ENCODE assay signal across 1 cellular context in the genomic region with DNA sequence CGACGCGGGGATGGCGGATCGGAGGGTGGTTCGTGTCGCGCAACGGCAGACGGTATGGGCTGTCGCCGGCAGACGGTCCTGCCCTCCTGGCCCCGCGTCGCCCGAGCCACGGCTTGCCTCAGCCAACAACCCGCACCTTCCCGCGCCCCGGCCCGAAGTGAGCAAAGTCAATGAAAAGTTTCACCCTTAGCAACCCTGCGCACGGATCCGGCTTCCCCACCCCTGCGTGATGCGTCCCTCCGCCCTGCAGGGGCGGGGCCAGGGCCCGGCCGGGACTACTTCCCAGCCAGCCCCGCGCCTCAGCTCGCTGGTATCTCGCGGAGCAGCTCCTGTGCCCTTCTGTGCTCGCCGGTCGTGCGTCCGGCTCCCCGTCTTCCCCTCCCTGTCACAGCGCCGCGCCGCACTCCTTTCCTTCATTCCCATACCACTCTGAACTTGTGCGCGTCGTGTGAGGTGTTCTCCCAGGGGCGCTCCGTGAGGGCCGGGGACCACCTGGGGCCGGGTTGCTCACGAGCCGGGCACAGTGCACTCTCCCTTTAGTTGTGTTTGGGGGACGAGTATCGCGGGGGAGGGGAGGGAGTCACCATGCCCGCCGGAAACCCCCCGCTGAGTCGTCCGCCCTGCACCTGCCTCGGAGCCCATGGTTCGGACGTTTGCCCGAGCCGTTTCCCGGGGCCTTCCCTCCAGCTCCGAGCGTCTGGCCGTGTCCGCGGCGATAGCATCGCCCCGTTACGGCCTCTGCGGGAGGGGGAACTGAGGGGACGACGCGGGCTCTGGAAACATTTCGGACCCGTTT.
TF ChIP-seq lines count a peak whose summit lies in the region.

TSS of gene TOB2 (minus strand) at position 163 of the 796 bp plus-strand sequence. CDS start 9,456 bp downstream, outside the sequence.

TF ChIP-seq in K562, 482 proteins besides CTCF, POLR2A, EP300 and RAD21 (continued from another document and continues in another):
- no peak for TF ChIP-seq ZNF280B (CRISPR knock-in tag; IDR thresholded peaks at IDR 0.05)
- 0 out of 2 replicates have a peak, but pooled peaks have one; percentile 8 for TF ChIP-seq SAFB (IDR thresholded peaks at IDR 0.05; ENCODE audit: borderline replicate concordance, low read depth, low read length)
- TF ChIP-seq ZNF408 (CRISPR knock-in tag; IDR thresholded peaks at IDR 0.05; ENCODE audit: low read depth): no peak
- no peak for TF ChIP-seq ZNF778 (CRISPR knock-in tag; IDR thresholded peaks at IDR 0.05)
- TF ChIP-seq, protein P1, sequence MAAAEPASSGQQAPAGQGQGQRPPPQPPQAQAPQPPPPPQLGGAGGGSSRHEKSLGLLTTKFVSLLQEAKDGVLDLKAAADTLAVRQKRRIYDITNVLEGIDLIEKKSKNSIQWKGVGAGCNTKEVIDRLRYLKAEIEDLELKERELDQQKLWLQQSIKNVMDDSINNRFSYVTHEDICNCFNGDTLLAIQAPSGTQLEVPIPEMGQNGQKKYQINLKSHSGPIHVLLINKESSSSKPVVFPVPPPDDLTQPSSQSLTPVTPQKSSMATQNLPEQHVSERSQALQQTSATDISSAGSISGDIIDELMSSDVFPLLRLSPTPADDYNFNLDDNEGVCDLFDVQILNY (CRISPR knock-in tag; IDR thresholded peaks at IDR 0.05): peak; percentile 46; the same call in 1 of the 2 replicates
- 0 out of 2 replicates have a peak, but pooled peaks have one; percentile 20 for TF ChIP-seq BMI1 (IDR thresholded peaks at IDR 0.05; ENCODE audit: low read length)
- TF ChIP-seq FOXK2 (conservative IDR thresholded peaks at IDR 0.05 in 1 of 2, IDR thresholded peaks at IDR 0.05 in 1 of 2; ENCODE audit: low read depth in 2 of 2): no peak
- TF ChIP-seq OTX1 (CRISPR knock-in tag; IDR thresholded peaks at IDR 0.05): peak; percentile 6; the same call in 1 of the 2 replicates
- TF ChIP-seq, protein P2, sequence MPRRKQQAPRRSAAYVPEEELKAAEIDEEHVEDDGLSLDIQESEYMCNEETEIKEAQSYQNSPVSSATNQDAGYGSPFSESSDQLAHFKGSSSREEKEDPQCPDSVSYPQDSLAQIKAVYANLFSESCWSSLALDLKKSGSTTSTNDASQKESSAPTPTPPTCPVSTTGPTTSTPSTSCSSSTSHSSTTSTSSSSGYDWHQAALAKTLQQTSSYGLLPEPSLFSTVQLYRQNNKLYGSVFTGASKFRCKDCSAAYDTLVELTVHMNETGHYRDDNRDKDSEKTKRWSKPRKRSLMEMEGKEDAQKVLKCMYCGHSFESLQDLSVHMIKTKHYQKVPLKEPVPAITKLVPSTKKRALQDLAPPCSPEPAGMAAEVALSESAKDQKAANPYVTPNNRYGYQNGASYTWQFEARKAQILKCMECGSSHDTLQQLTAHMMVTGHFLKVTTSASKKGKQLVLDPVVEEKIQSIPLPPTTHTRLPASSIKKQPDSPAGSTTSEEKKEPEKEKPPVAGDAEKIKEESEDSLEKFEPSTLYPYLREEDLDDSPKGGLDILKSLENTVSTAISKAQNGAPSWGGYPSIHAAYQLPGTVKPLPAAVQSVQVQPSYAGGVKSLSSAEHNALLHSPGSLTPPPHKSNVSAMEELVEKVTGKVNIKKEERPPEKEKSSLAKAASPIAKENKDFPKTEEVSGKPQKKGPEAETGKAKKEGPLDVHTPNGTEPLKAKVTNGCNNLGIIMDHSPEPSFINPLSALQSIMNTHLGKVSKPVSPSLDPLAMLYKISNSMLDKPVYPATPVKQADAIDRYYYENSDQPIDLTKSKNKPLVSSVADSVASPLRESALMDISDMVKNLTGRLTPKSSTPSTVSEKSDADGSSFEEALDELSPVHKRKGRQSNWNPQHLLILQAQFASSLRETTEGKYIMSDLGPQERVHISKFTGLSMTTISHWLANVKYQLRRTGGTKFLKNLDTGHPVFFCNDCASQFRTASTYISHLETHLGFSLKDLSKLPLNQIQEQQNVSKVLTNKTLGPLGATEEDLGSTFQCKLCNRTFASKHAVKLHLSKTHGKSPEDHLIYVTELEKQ (CRISPR knock-in tag; IDR thresholded peaks at IDR 0.05): no peak
- peak; percentile 95 for TF ChIP-seq CXXC5 (CRISPR knock-in tag; IDR thresholded peaks at IDR 0.05)
- TF ChIP-seq KDM5B (IDR thresholded peaks at IDR 0.05; ENCODE audit: insufficient replicate concordance, low read depth, low read length): peak; percentile 96
- TF ChIP-seq MAZ (CRISPR knock-in tag; conservative IDR thresholded peaks at IDR 0.05 in 1 of 2, IDR thresholded peaks at IDR 0.05 in 1 of 2): peak; percentile 88 to 95
- TF ChIP-seq HNRNPL (IDR thresholded peaks at IDR 0.05; ENCODE audit: low read depth, low read length): peak; percentile 82; the same call in 1 of the 2 replicates
- TF ChIP-seq GABPB1 (CRISPR knock-in tag; IDR thresholded peaks at IDR 0.05): peak; percentile 73; the same call in 1 of the 2 replicates
- no peak for TF ChIP-seq ZNF785 (CRISPR knock-in tag; IDR thresholded peaks at IDR 0.05)
- TF ChIP-seq MAFG (tag; conservative IDR thresholded peaks at IDR 0.05): no peak
- TF ChIP-seq, protein P3, sequence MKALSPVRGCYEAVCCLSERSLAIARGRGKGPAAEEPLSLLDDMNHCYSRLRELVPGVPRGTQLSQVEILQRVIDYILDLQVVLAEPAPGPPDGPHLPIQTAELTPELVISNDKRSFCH (CRISPR knock-in tag; IDR thresholded peaks at IDR 0.05): no peak
- TF ChIP-seq, protein P3 (tag; IDR thresholded peaks at IDR 0.05): peak; percentile 63
- TF ChIP-seq ZNF695 (CRISPR knock-in tag; IDR thresholded peaks at IDR 0.05): no peak
- TF ChIP-seq ATF6 (CRISPR knock-in tag; IDR thresholded peaks at IDR 0.05): no peak
- TF ChIP-seq CREBBP (IDR thresholded peaks at IDR 0.05; ENCODE audit: low read depth, low read length): no peak
- TF ChIP-seq ZBTB43 (CRISPR knock-in tag; IDR thresholded peaks at IDR 0.05): 0 out of 2 replicates have a peak, but pooled peaks have one; percentile 52
- TF ChIP-seq SRSF1 (IDR thresholded peaks at IDR 0.05; ENCODE audit: low read depth, low read length): no peak
- TF ChIP-seq SIX5 (IDR thresholded peaks at IDR 0.05; ENCODE audit: borderline replicate concordance in 1 of 2, insufficient read depth in 1 of 2, low read depth in 1 of 2, low read length in 2 of 2): no peak
- no peak for TF ChIP-seq KHSRP (IDR thresholded peaks at IDR 0.05)
- TF ChIP-seq, protein P4, sequence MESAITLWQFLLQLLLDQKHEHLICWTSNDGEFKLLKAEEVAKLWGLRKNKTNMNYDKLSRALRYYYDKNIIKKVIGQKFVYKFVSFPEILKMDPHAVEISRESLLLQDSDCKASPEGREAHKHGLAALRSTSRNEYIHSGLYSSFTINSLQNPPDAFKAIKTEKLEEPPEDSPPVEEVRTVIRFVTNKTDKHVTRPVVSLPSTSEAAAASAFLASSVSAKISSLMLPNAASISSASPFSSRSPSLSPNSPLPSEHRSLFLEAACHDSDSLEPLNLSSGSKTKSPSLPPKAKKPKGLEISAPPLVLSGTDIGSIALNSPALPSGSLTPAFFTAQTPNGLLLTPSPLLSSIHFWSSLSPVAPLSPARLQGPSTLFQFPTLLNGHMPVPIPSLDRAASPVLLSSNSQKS (CRISPR knock-in tag; IDR thresholded peaks at IDR 0.05): no peak
- no peak for TF ChIP-seq ZNF354B (CRISPR knock-in tag; IDR thresholded peaks at IDR 0.05)
- TF ChIP-seq ZNF232 (CRISPR knock-in tag; IDR thresholded peaks at IDR 0.05): peak; percentile 69; the same call in 1 of the 2 replicates
- TF ChIP-seq SMARCC2 (IDR thresholded peaks at IDR 0.05; ENCODE audit: low read depth): no peak
- TF ChIP-seq ZNF668 (CRISPR knock-in tag; IDR thresholded peaks at IDR 0.05): no peak
- no peak for TF ChIP-seq ZNF398 (CRISPR knock-in tag; IDR thresholded peaks at IDR 0.05)
- TF ChIP-seq NELFE (IDR thresholded peaks at IDR 0.05; ENCODE audit: insufficient read depth, insufficient read length): peak; percentile 89
- no peak for TF ChIP-seq ZEB2 (IDR thresholded peaks at IDR 0.05)
- no peak for TF ChIP-seq HDAC3 (IDR thresholded peaks at IDR 0.05; ENCODE audit: borderline replicate concordance, partially characterized antibody)
- peak; percentile 87; the same call in 1 of the 2 replicates for TF ChIP-seq ZNF609 (CRISPR knock-in tag; IDR thresholded peaks at IDR 0.05; ENCODE audit: borderline replicate concordance)
- TF ChIP-seq EZH2 (IDR thresholded peaks at IDR 0.05; ENCODE audit: borderline replicate concordance, low read depth, low read length): no peak
- TF ChIP-seq CHD2 (IDR thresholded peaks at IDR 0.05; ENCODE audit: low read depth, low read length): peak; percentile 95
- TF ChIP-seq RCOR1 (IDR thresholded peaks at IDR 0.05; ENCODE audit: borderline replicate concordance in 1 of 2, low read depth in 2 of 2, low read length in 2 of 2): peak; percentile 18 to 78; a peak in 2 of 4 replicates
